In genomic region chr20:13800728-13801134, GRCh38 we compare ENCODE assay signal across 9 cellular contexts. TPM values are rescaled to one million over a fixed set of nuclear protein-coding genes. Genes with fewer than 3 reads are reported as not detected.
DNase-seq lines count a peak whose midpoint lies in the region; ATAC-seq, FAIRE-seq and TF ChIP-seq lines count a peak whose summit lies in the region.
"Had no signal": no experiment of that assay in that cellular context is flagged by ENCODE, and none has a peak within 500 bp of the region (broad histone marks: within the 10 kb centered on the region; RNA-seq: fewer than 3 reads in every experiment).

No MANE protein-coding gene starts in this region.

- H3K9me3 Mint-ChIP-seq in activated CD4-positive, alpha-beta T cell treated with anti-CD3 and anti-CD28 coated beads, Interleukin-2, amount 10 ng/mL, durations not matched to agents 24 days and 14 days: no peaks in the 10 kb centered on the region

- no peaks in the 10 kb centered on the region for H3K27me3 Mint-ChIP-seq in activated CD4-positive, alpha-beta T cell treated with anti-CD3 and anti-CD28 coated beads, Interleukin-2, amount 10 ng/mL, durations not matched to agents 24 days and 14 days

- H3K27ac ChIP-seq in A549: peak overlapping the region; percentile 31 to 58; a peak in 5 of 6 replicates
- H3K27ac ChIP-seq in transverse colon: peak overlapping the region in 2 of 4 donors; percentile 43 to 60
- H3K27ac ChIP-seq: SK-N-MC had no signal

- no peaks in the 10 kb centered on the region for H3K27me3 ChIP-seq in transverse colon

- no peak for TF ChIP-seq CTCF in A549 (IDR thresholded peaks at IDR 0.05)
- no peak for TF ChIP-seq CTCF in transverse colon (IDR thresholded peaks at IDR 0.05)

- H3K9me3 ChIP-seq in A549 (no peaks in the 10 kb centered on the region), transverse colon (no peaks in the 10 kb centered on the region)

- 52% methylated on average over 7 of the region's 7 CpGs for WGBS in A549 (ENCODE audit: missing lambda C conversion rate)
- 34 to 47% methylated on average over 4 to 7 of the region's 7 CpGs for WGBS in transverse colon (ENCODE audit: low coverage in 1 of 2), 2 donors

- FAIRE-seq in A549 (lab: Jason Lieb, UNC): peak; percentile 80

- no peak for TF ChIP-seq POLR2A in A549 (IDR thresholded peaks at IDR 0.05; ENCODE audit: low read length)
- no peak for TF ChIP-seq POLR2A in transverse colon (IDR thresholded peaks at IDR 0.05)

- peak in 1 of 2 experiments; percentile 47 for DNase-seq in A549 (ENCODE audit: low read depth in 1 of 2, low spot score in 1 of 2)
- DNase-seq in KBM-7: peak; percentile 27
- DNase-seq in amygdala (lab: John Stamatoyannopoulos, UW): peak in 38 of 56 donors; percentile 4 to 63 (median 28)
- peak in 29 of 51 donors; percentile 4 to 63 (median 28) for DNase-seq in hypothalamus (lab: John Stamatoyannopoulos, UW)
- DNase-seq in transverse colon: peak; percentile 66
- DNase-seq in SIG-M5 treated with dmso at 0.1 percent for 504 hours (lab: John Stamatoyannopoulos, UW; ENCODE audit: unreplicated experiment): no peak
- DNase-seq in activated CD4-positive, alpha-beta T cell treated with anti-CD3 and anti-CD28 coated beads, Interleukin-2, amount 10 ng/mL, durations not matched to agents 24 days and 14 days: no peak
- no peak for DNase-seq in stimulated activated naive CD4-positive, alpha-beta T cell treated with Interleukin-2 at 50 U/mL for 16 hours (lab: John Stamatoyannopoulos, UW)

- POLR2A ChIA-PET in A549 (lab: Yijun Ruan, JAX): interaction anchor here (1.6 kb wide), 1 partner anchor 16 kb away, joined by 7 read pairs; the partner anchor contains the start of genes ESF1 and NDUFAF5

- H3K4me3 ChIP-seq in A549 (no peak overlapping the region), transverse colon (no peak overlapping the region)
- H3K4me3 ChIP-seq: SK-N-MC had no signal

- H3K27ac Mint-ChIP-seq in activated CD4-positive, alpha-beta T cell treated with anti-CD3 and anti-CD28 coated beads, Interleukin-2, amount 10 ng/mL, durations not matched to agents 24 days and 14 days: no peak overlapping the region

- CTCF ChIA-PET in A549 (lab: Yijun Ruan, JAX): interaction anchor here (0.8 to 2.0 kb wide), 3 partner anchors 8 to 15 kb away, joined by 3 to 8 read pairs (median 3); no protein-coding TSS in a partner anchor

- peak; percentile 53 to 73; a peak in 5 of 6 replicates for ATAC-seq in A549

- H3K4me1 Mint-ChIP-seq in activated CD4-positive, alpha-beta T cell treated with anti-CD3 and anti-CD28 coated beads, Interleukin-2, amount 10 ng/mL, durations not matched to agents 24 days and 14 days: peaks cover 4% of the 10 kb centered on the region

- H3K36me3 ChIP-seq in transverse colon: peaks cover 0 to 76% (median 32%) of the 10 kb centered on the region in 4 donors

- H3K36me3 Mint-ChIP-seq in activated CD4-positive, alpha-beta T cell treated with anti-CD3 and anti-CD28 coated beads, Interleukin-2, amount 10 ng/mL, durations not matched to agents 24 days and 14 days (ENCODE audit: low read depth): peaks cover 51% of the 10 kb centered on the region

- peak overlapping the region; percentile 28; the same call in 2 of the 3 replicates for H3K4me2 ChIP-seq in A549

- TF ChIP-seq EP300 in A549 (IDR thresholded peaks at IDR 0.05): no peak
- TF ChIP-seq EP300 in transverse colon (IDR thresholded peaks at IDR 0.05; ENCODE audit: low read depth): no peak

- intact Hi-C loops in transverse colon (cut with DNase I; ENCODE audit: low total_unique reads): no loop called here
- intact Hi-C loops in activated CD4-positive, alpha-beta T cell treated with anti-CD3 and anti-CD28 coated beads, Interleukin-2, amount 10 ng/mL, durations not matched to agents 24 days and 14 days (cut with micrococcal nuclease): no loop called here

- peaks cover 8% of the 10 kb centered on the region for H3K4me1 ChIP-seq in A549
- peaks cover 0 to 14% (median 2%) of the 10 kb centered on the region in 4 donors for H3K4me1 ChIP-seq in transverse colon

- H3K4me3 Mint-ChIP-seq in activated CD4-positive, alpha-beta T cell treated with anti-CD3 and anti-CD28 coated beads, Interleukin-2, amount 10 ng/mL, durations not matched to agents 24 days and 14 days: no peak overlapping the region

- no peak for TF ChIP-seq RAD21 in A549 (conservative IDR thresholded peaks at IDR 0.05 in 1 of 2, IDR thresholded peaks at IDR 0.05 in 1 of 2)

- in situ Hi-C loops in KBM-7 (cut with MboI; ENCODE audit: low pct_unique_long_range_greater_than_20kb, low sequenced_read_pairs) (no loop called here), transverse colon (cut with MboI; ENCODE audit: low pct_ligation_motif_present in 1 of 4, low pct_unique_long_range_greater_than_20kb in 1 of 4, low sequenced_read_pairs in 3 of 4) (loop anchor here in 1 of 4 donors (25.0 kb wide), 1 partner anchor 262 kb away; no protein-coding TSS in a partner anchor)

TF ChIP-seq in A549, 52 proteins besides CTCF, POLR2A, EP300 and RAD21:
- no peak for TF ChIP-seq CEBPB (IDR thresholded peaks at IDR 0.05)
- TF ChIP-seq HDAC2 (IDR thresholded peaks at IDR 0.05): no peak

RNA-seq across cellular contexts. Expression of gene NDUFAF5, which starts 15.9 kb away (rescaled TPM):
- 36.6 and 53.5 TPM in 2 replicates for polyA plus RNA-seq in A549 (2011; rRNA removed)
- polyA plus RNA-seq in A549 (2012; cell fraction: cytosol; rRNA removed): 14.2 and 16.2 TPM in 2 replicates
- polyA plus RNA-seq in A549 (2012; cell fraction: nucleus; rRNA removed): 7.9 and 20.2 TPM in 2 replicates
- 25.4 to 29.2 TPM (median 27.0 TPM) in 3 replicates for polyA plus RNA-seq in A549 (2017; fragmentation: RNase III; extraction: RNeasy Plus Mini Kit Qiagen cat#74134 plus additional on column Dnase treatment)
- polyA minus RNA-seq in A549 (2011; rRNA and poly(A)+ RNA removed): 14.5 and 16.4 TPM in 2 replicates
- total RNA-seq in transverse colon: 10 to 100 TPM in 3 of 4 donors, 1 to 10 TPM in 1; 4.0 to 18.4 (median 14.8) TPM
- 32.3 and 32.8 TPM in 2 replicates for total RNA-seq in activated CD4-positive, alpha-beta T cell treated with anti-CD3 and anti-CD28 coated beads, Interleukin-2, amount 10 ng/mL, durations not matched to agents 24 days and 14 days

RNA-seq across cellular contexts. Expression of gene ESF1, which starts 16.0 kb away (rescaled TPM):
- 12.2 and 30.5 TPM in 2 replicates for polyA plus RNA-seq in A549 (2011; rRNA removed)
- polyA plus RNA-seq in A549 (2012; cell fraction: cytosol; rRNA removed): 2.3 and 3.1 TPM in 2 replicates
- polyA plus RNA-seq in A549 (2012; cell fraction: nucleus; rRNA removed): 1.1 and 1.4 TPM in 2 replicates
- polyA plus RNA-seq in A549 (2017; fragmentation: RNase III; extraction: RNeasy Plus Mini Kit Qiagen cat#74134 plus additional on column Dnase treatment): 30.6 to 34.8 TPM (median 32.3 TPM) in 3 replicates
- polyA minus RNA-seq in A549 (2011; rRNA and poly(A)+ RNA removed): 1.7 and 1.8 TPM in 2 replicates
- total RNA-seq in transverse colon: 10 to 100 TPM in 2 of 4 donors, 1 to 10 TPM in 2; 3.0 to 51.9 (median 12.3) TPM
- total RNA-seq in activated CD4-positive, alpha-beta T cell treated with anti-CD3 and anti-CD28 coated beads, Interleukin-2, amount 10 ng/mL, durations not matched to agents 24 days and 14 days: 32.8 and 34.5 TPM in 2 replicates

Comparison
In these comparisons a context has a peak if more than half of its experiments do, and no peak if none do; other contexts are left out.
1. DNase-seq: peak in KBM-7 (single experiment), amygdala (38 of 56), hypothalamus (29 of 51) and transverse colon (single experiment); none in SIG-M5 treated with dmso at 0.1 percent for 504 hours (single experiment), activated CD4-positive, alpha-beta T cell treated with anti-CD3 and anti-CD28 coated beads, Interleukin-2, amount 10 ng/mL, durations not matched to agents 24 days and 14 days (single experiment) and stimulated activated naive CD4-positive, alpha-beta T cell treated with Interleukin-2 at 50 U/mL for 16 hours (single experiment).